ENCODE assay signal across 12 cellular contexts in the genomic region with DNA sequence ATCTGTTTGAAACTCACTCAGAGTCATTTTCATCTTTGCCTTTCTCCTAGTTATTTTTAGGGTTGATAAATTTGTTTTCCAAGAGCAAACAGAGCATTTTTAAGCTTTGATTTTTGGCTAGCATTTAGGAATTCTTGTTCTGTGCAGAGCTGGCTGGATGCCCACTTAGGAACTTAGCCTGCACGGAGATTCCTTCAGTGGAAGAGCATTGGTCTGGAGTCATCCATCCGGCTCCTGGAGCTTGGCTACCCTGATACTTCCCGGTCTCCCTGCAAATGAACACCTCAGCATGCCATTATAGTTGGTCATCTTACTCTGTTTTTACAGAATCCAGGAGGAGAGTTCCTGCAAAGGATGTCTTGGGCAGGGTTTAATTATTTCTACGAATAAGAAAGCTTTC. TPM values are rescaled to one million over a fixed set of nuclear protein-coding genes. Genes with fewer than 3 reads are reported as not detected.
DNase-seq lines count a peak whose midpoint lies in the region; ATAC-seq and TF ChIP-seq lines count a peak whose summit lies in the region.
"Had no signal": no experiment of that assay in that cellular context is flagged by ENCODE, and none has a peak within 500 bp of the region (broad histone marks: within the 10 kb centered on the region; RNA-seq: fewer than 3 reads in every experiment).

No MANE protein-coding gene starts in this region.

- H3K36me3 Mint-ChIP-seq in osteocyte (ENCODE audit: unreplicated experiment) (no peaks in the 10 kb centered on the region), type B pancreatic cell (no peaks in the 10 kb centered on the region)
- H3K36me3 Mint-ChIP-seq: activated naive CD4-positive, alpha-beta T cell treated with anti-CD3 and anti-CD28 coated beads, Interleukin-2, amount 50 U/mL, for 24 hours; CD4-positive, CD25-positive, alpha-beta regulatory T cell had no signal

- H3K27ac Mint-ChIP-seq in osteocyte (ENCODE audit: unreplicated experiment) (no peak overlapping the region), type B pancreatic cell (no peak overlapping the region)
- H3K27ac Mint-ChIP-seq: activated naive CD4-positive, alpha-beta T cell treated with anti-CD3 and anti-CD28 coated beads, Interleukin-2, amount 50 U/mL, for 24 hours; CD4-positive, CD25-positive, alpha-beta regulatory T cell; H9 had no signal

- H3K4me1 Mint-ChIP-seq in osteocyte (ENCODE audit: unreplicated experiment), result peaks cover 7% of the 10 kb centered on the region
- peaks cover 4% of the 10 kb centered on the region for H3K4me1 Mint-ChIP-seq in type B pancreatic cell (ENCODE audit: unreplicated experiment)
- H3K4me1 Mint-ChIP-seq: activated naive CD4-positive, alpha-beta T cell treated with anti-CD3 and anti-CD28 coated beads, Interleukin-2, amount 50 U/mL, for 24 hours; CD4-positive, CD25-positive, alpha-beta regulatory T cell had no signal

- no peaks in the 10 kb centered on the region for H3K27me3 ChIP-seq in fibroblast of lung (ENCODE audit: control insufficient read depth, insufficient read depth, low read length)

- H3K4me3 ChIP-seq in fibroblast of lung (replicated peaks in 1 of 4; ENCODE audit: control extremely low read depth in 1 of 4, insufficient read depth in 1 of 4, low read depth in 3 of 4, low read length in 4 of 4), result no peak overlapping the region

- H3K4me1 ChIP-seq in fibroblast of lung (ENCODE audit: control insufficient read depth, extremely low read depth, insufficient read depth, low read length), result peaks cover 18% of the 10 kb centered on the region

- H3K27ac ChIP-seq in fibroblast of lung (ENCODE audit: insufficient read depth, low read length), result no peak overlapping the region

- H3K9me3 Mint-ChIP-seq in osteocyte (ENCODE audit: unreplicated experiment), result no peaks in the 10 kb centered on the region
- H3K9me3 Mint-ChIP-seq in type B pancreatic cell, result no peaks in the 10 kb centered on the region
- H3K9me3 Mint-ChIP-seq: activated naive CD4-positive, alpha-beta T cell treated with anti-CD3 and anti-CD28 coated beads, Interleukin-2, amount 50 U/mL, for 24 hours; CD4-positive, CD25-positive, alpha-beta regulatory T cell; H9 had no signal

- no peaks in the 10 kb centered on the region for H3K9me3 ChIP-seq in fibroblast of lung (ENCODE audit: control insufficient read depth, insufficient read depth, low read depth, low read length)

- ATAC-seq in GM18502 (IDR thresholded peaks at IDR 0.05; ENCODE audit: poor library complexity, unreplicated experiment), result no peak
- no peak for ATAC-seq in activated CD4-positive, CD25-positive, alpha-beta regulatory T cell treated with anti-CD3 and anti-CD28 coated beads, Interleukin-2, amount 50 U/mL, for 24 hours

- H3K79me2 ChIP-seq in fibroblast of lung (ENCODE audit: control insufficient read depth, insufficient read depth, low read length), result no peaks in the 10 kb centered on the region

- H3K27me3 Mint-ChIP-seq in osteocyte (ENCODE audit: unreplicated experiment) (peaks cover 29% of the 10 kb centered on the region), type B pancreatic cell (peaks cover 11% of the 10 kb centered on the region)

- DNase-seq in AG09319 (ENCODE audit: extremely low read depth, low read depth) (peak; percentile 55), RPMI7951 (ENCODE audit: low read depth) (peak; percentile 75), fibroblast of lung (ENCODE audit: low read depth in 2 of 2) (peak; percentile 76 to 95), osteocyte (ENCODE audit: extremely low spot score, unreplicated experiment) (peak; percentile 19), NCI-H345 (lab: John Stamatoyannopoulos, UW) (no peak), type B pancreatic cell (ENCODE audit: extremely low spot score, unreplicated experiment) (no peak)
- DNase-seq: CD4-positive, CD25-positive, alpha-beta regulatory T cell; H9; NCI-H510A treated with DMSO at 0.1 percent for 48 hours had no signal

- H3K4me2 ChIP-seq in fibroblast of lung (ENCODE audit: extremely low read depth, insufficient read depth, low read length), result peak overlapping the region; percentile 32

- H3K9ac ChIP-seq in fibroblast of lung (ENCODE audit: insufficient read depth, low read length), result no peak overlapping the region

- no peak overlapping the region for H3K4me3 Mint-ChIP-seq in osteocyte (ENCODE audit: unreplicated experiment)
- H3K4me3 Mint-ChIP-seq in type B pancreatic cell, result no peak overlapping the region
- H3K4me3 Mint-ChIP-seq: activated naive CD4-positive, alpha-beta T cell treated with anti-CD3 and anti-CD28 coated beads, Interleukin-2, amount 50 U/mL, for 24 hours; CD4-positive, CD25-positive, alpha-beta regulatory T cell; H9 had no signal

- TF ChIP-seq CTCF in AG09319 (IDR thresholded peaks at IDR 0.05; ENCODE audit: low read depth, low read length) (no peak), fibroblast of lung (conservative IDR thresholded peaks at IDR 0.05 in 1 of 2, IDR thresholded peaks at IDR 0.05 in 1 of 2; ENCODE audit: low read depth in 1 of 2, low read length in 2 of 2) (no peak), osteocyte (IDR thresholded peaks at IDR 0.05) (no peak), type B pancreatic cell (conservative IDR thresholded peaks at IDR 0.05) (no peak)

- H2AFZ ChIP-seq in fibroblast of lung (ENCODE audit: low read length), result no peak overlapping the region

- H3K36me3 ChIP-seq in fibroblast of lung (ENCODE audit: control insufficient read depth, insufficient read depth, low read length), result no peaks in the 10 kb centered on the region

- no peaks in the 10 kb centered on the region for H4K20me1 ChIP-seq in fibroblast of lung (ENCODE audit: control insufficient read depth, extremely low read depth, insufficient read depth, low read length)

RNA-seq across cellular contexts. Expression of gene SPECC1, which starts 57.1 kb away (rescaled TPM):
- total RNA-seq in RPMI7951 (2014; rRNA removed; shearing (Covaris generic)), result 40.3 and 45.4 TPM in 2 replicates
- 24.4 and 30.9 TPM in 2 replicates for total RNA-seq in fibroblast of lung
- polyA plus RNA-seq in fibroblast of lung, result 13.4 TPM in 2 replicates
- 13.5 and 14.9 TPM in 2 replicates for polyA plus RNA-seq in fibroblast of lung (2012)
- 10.2 and 19.4 TPM in 2 replicates for polyA minus RNA-seq in fibroblast of lung (ENCODE audit: low replicate concordance)
- 12.1 and 12.6 TPM in 2 replicates for total RNA-seq in osteocyte
- total RNA-seq in type B pancreatic cell (ENCODE audit: low replicate concordance), result 19.5 and 38.0 TPM in 2 replicates

Comparison
In these comparisons a context has a peak if more than half of its experiments do, and no peak if none do; other contexts are left out.
1. DNase-seq: peak in AG09319 (single experiment), RPMI7951 (single experiment), fibroblast of lung (2 of 2) and osteocyte (single experiment); none in NCI-H345 (single experiment) and type B pancreatic cell (single experiment).